In genomic region chr2:74843371-74844298, GRCh38 we compare ENCODE assay signal across 8 cellular contexts. TPM values are rescaled to one million over a fixed set of nuclear protein-coding genes. Genes with fewer than 3 reads are reported as not detected.
DNase-seq lines count a peak whose midpoint lies in the region; ATAC-seq lines count a peak whose summit lies in the region.

No MANE protein-coding gene starts in this region.

- peaks cover 51% of the 10 kb centered on the region for H3K4me1 Mint-ChIP-seq in stimulated activated effector memory CD8-positive, alpha-beta T cell treated with anti-CD3 and anti-CD28 coated beads, Interleukin-12 subunit alpha, Interleukin-12 subunit beta, amount 100 ng/mL, for 72 hours

- H3K36me3 ChIP-seq in SJCRH30 = no peaks in the 10 kb centered on the region; the same call in 1 of the 2 replicates

- H3K36me3 Mint-ChIP-seq in stimulated activated effector memory CD8-positive, alpha-beta T cell treated with anti-CD3 and anti-CD28 coated beads, Interleukin-12 subunit alpha, Interleukin-12 subunit beta, amount 100 ng/mL, for 72 hours = peaks cover 54% of the 10 kb centered on the region

- no peak overlapping the region for H3K27ac ChIP-seq in SJCRH30

- H3K27ac Mint-ChIP-seq in stimulated activated effector memory CD8-positive, alpha-beta T cell treated with anti-CD3 and anti-CD28 coated beads, Interleukin-12 subunit alpha, Interleukin-12 subunit beta, amount 100 ng/mL, for 72 hours = peak overlapping the region; percentile 74

- DNase-seq in COLO829 (ENCODE audit: low spot score) = peak; percentile 38
- peak; percentile 20 to 38 for DNase-seq in activated CD4-positive, alpha-beta T cell treated with anti-CD3 and anti-CD28 coated beads, Interleukin-2, amount 50 U/mL, for 48 hours
- peak; percentile 64 for DNase-seq in foreskin melanocyte
- DNase-seq in stimulated activated effector memory CD8-positive, alpha-beta T cell treated with anti-CD3 and anti-CD28 coated beads, Interleukin-12 subunit alpha, Interleukin-12 subunit beta, amount 100 ng/mL, for 72 hours (ENCODE audit: low spot score in 2 of 2) = no peak
- no peak for DNase-seq in posterior vena cava (ENCODE audit: low spot score)
- DNase-seq in SJCRH30 = no peak

- peak overlapping the region; percentile 56 for H3K4me3 Mint-ChIP-seq in stimulated activated effector memory CD8-positive, alpha-beta T cell treated with anti-CD3 and anti-CD28 coated beads, Interleukin-12 subunit alpha, Interleukin-12 subunit beta, amount 100 ng/mL, for 72 hours

- H3K4me1 ChIP-seq in SJCRH30 = peaks cover 22% of the 10 kb centered on the region

- no peaks in the 10 kb centered on the region for H3K9me3 Mint-ChIP-seq in stimulated activated effector memory CD8-positive, alpha-beta T cell treated with anti-CD3 and anti-CD28 coated beads, Interleukin-12 subunit alpha, Interleukin-12 subunit beta, amount 100 ng/mL, for 72 hours

- H3K9me3 ChIP-seq in SJCRH30 (replicated peaks) = no peaks in the 10 kb centered on the region

- intact Hi-C loops in posterior vena cava (cut with DNase I) = loop anchor here in 1 of 2 donors (5.0 kb wide), 1 partner anchor 34 kb away; no protein-coding TSS in a partner anchor

- no peaks in the 10 kb centered on the region for H3K27me3 ChIP-seq in SJCRH30

- ATAC-seq in GM19455 (IDR thresholded peaks at IDR 0.05; ENCODE audit: unreplicated experiment) (peak; percentile 86), HG03460 (IDR thresholded peaks at IDR 0.05; ENCODE audit: unreplicated experiment) (peak; percentile 80)
- ATAC-seq in stimulated activated effector memory CD8-positive, alpha-beta T cell treated with anti-CD3 and anti-CD28 coated beads, Interleukin-12 subunit alpha, Interleukin-12 subunit beta, amount 100 ng/mL, for 72 hours = peak; percentile 90

- H3K4me3 ChIP-seq in SJCRH30 = no peak overlapping the region

RNA-seq across cellular contexts. Expression of gene HK2, which starts 9.7 kb away (rescaled TPM):
- total RNA-seq in posterior vena cava = 1 to 10 TPM; 4.2 to 4.3 TPM
- 38.4 and 38.8 TPM in 2 replicates for total RNA-seq in SJCRH30 (2014; rRNA removed; shearing (Covaris generic))

Comparison
In these comparisons a context has a peak if more than half of its experiments do, and no peak if none do; other contexts are left out.
1. DNase-seq: peak in COLO829 (single experiment), activated CD4-positive, alpha-beta T cell treated with anti-CD3 and anti-CD28 coated beads, Interleukin-2, amount 50 U/mL, for 48 hours (2 of 2) and foreskin melanocyte (single experiment); none in stimulated activated effector memory CD8-positive, alpha-beta T cell treated with anti-CD3 and anti-CD28 coated beads, Interleukin-12 subunit alpha, Interleukin-12 subunit beta, amount 100 ng/mL, for 72 hours (0 of 2), posterior vena cava (single experiment) and SJCRH30 (0 of 2).
2. Peak in every context shown above with its lines, with median percentiles within 50 percentile points of each other: ATAC-seq.